Comparison of ENCODE assay signal across 12 cellular contexts in the genomic region with DNA sequence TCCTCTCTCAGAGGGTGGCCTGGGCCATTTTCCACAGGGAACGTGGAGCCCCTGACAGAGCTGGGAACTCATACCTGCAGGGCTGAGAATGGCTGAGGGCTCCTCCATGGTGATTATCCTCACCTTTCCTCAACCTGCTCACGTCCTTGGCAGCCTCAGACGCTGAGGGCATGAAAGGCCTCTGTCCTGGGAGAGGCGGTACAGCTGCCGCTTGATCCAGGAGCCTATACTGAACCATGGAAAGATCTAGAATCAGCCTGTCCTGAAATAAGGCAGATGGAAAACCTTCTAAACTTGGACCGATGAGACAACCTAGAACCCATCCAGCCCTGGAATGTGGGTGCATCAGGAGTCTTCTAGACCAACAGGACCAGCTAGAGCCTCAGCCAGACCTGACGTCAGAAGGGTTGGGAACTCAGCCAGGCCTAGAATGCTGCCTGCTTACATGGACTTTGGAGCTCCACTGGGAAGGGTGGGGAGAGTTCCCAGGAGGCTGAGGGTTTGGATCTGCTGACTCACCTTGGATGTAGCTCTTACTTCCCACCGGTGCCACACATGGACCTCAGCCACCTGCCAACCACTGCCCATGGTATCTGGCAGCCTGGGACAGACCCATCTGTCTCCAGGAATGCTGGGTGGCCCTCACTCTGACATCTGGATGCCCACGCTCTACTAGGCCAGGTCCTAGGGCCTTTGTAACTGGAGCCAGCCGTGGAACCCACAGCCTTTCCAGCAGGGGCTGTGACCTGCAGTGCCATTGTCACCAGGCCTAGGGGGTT. TPM values are rescaled to one million over a fixed set of nuclear protein-coding genes. Genes with fewer than 3 reads are reported as not detected.
DNase-seq lines count a peak whose midpoint lies in the region; ATAC-seq and TF ChIP-seq lines count a peak whose summit lies in the region.
"Had no signal": no experiment of that assay in that cellular context is flagged by ENCODE, and none has a peak within 500 bp of the region (broad histone marks: within the 10 kb centered on the region; RNA-seq: fewer than 3 reads in every experiment).

No MANE protein-coding gene starts in this region.

- H3K27me3 Mint-ChIP-seq in effector memory CD8-positive, alpha-beta T cell = peaks cover 10 to 24% of the 10 kb centered on the region in 2 donors

- H3K4me1 Mint-ChIP-seq in effector memory CD8-positive, alpha-beta T cell (ENCODE audit: low read depth in 2 of 2) = peaks cover 0 to 11% of the 10 kb centered on the region in 2 donors

- H3K4me1 ChIP-seq in adipocyte (ENCODE audit: control insufficient read depth, insufficient read depth, low read length) = no peaks in the 10 kb centered on the region

- no peak overlapping the region for H3K9ac ChIP-seq in adipocyte (ENCODE audit: low read length)

- DNase-seq in AG08395 (ENCODE audit: low spot score) (peak; percentile 74), adipocyte (ENCODE audit: low read depth) (peak; percentile 13), fibroblast of the aortic adventitia (ENCODE audit: low read depth) (peak; percentile 87), myocyte (ENCODE audit: low read depth) (peak; percentile 31), HCEC 1CT (no peak)
- DNase-seq in effector memory CD8-positive, alpha-beta T cell = no peak
- DNase-seq in activated CD4-positive, CD25-positive, alpha-beta regulatory T cell treated with anti-CD3 and anti-CD28 coated beads, Interleukin-2, amount 50 U/mL, for 72 hours = no peak
- DNase-seq: effector memory CD4-positive, alpha-beta T cell; NCI-H1092; T-helper 9 cell had no signal

- no peaks in the 10 kb centered on the region for H3K9me3 ChIP-seq in adipocyte (ENCODE audit: control insufficient read depth, low read length)

- H3K27me3 ChIP-seq in adipocyte (replicated peaks; ENCODE audit: control insufficient read depth, insufficient read depth, low read length) = peaks cover 2% of the 10 kb centered on the region

- no peak overlapping the region for H3K4me3 ChIP-seq in adipocyte (ENCODE audit: low read length)
- no peak overlapping the region for H3K4me3 ChIP-seq in fibroblast of the aortic adventitia (ENCODE audit: low read depth, low read length)
- H3K4me3 ChIP-seq: lung had no signal

- H3K36me3 ChIP-seq in adipocyte (ENCODE audit: control insufficient read depth, insufficient read depth, low read length, severe bottlenecking) = no peaks in the 10 kb centered on the region

- no peak overlapping the region for H3K4me3 Mint-ChIP-seq in effector memory CD8-positive, alpha-beta T cell

- H3K36me3 Mint-ChIP-seq in effector memory CD8-positive, alpha-beta T cell (ENCODE audit: insufficient read depth) = peaks cover 7% of the 10 kb centered on the region

- H3K27ac Mint-ChIP-seq in effector memory CD8-positive, alpha-beta T cell = no peak overlapping the region

- no peak for TF ChIP-seq CTCF in fibroblast of the aortic adventitia (IDR thresholded peaks at IDR 0.05; ENCODE audit: insufficient read depth, low read length)

- H3K9me3 Mint-ChIP-seq in effector memory CD8-positive, alpha-beta T cell = no peaks in the 10 kb centered on the region

- no peak for ATAC-seq in GM18868 (IDR thresholded peaks at IDR 0.05; ENCODE audit: unreplicated experiment)
- ATAC-seq in effector memory CD8-positive, alpha-beta T cell (replicated peaks) = no peak

RNA-seq across cellular contexts. Expression of a gene that starts 7.5 kb away (rescaled TPM):
- 13.3 and 28.9 TPM in 2 replicates for total RNA-seq in fibroblast of the aortic adventitia (ENCODE audit: low replicate concordance)
- total RNA-seq in myocyte = 10.7 and 11.6 TPM in 2 replicates
- 5.2 TPM for polyA plus RNA-seq in myocyte (2012)

Comparison
In these comparisons a context has a peak if more than half of its experiments do, and no peak if none do; other contexts are left out.
1. DNase-seq: peak in AG08395 (single experiment), adipocyte (single experiment), fibroblast of the aortic adventitia (single experiment) and myocyte (single experiment); none in effector memory CD8-positive, alpha-beta T cell (0 of 3), activated CD4-positive, CD25-positive, alpha-beta regulatory T cell treated with anti-CD3 and anti-CD28 coated beads, Interleukin-2, amount 50 U/mL, for 72 hours (single experiment) and HCEC 1CT (single experiment).